In the genomic region with DNA sequence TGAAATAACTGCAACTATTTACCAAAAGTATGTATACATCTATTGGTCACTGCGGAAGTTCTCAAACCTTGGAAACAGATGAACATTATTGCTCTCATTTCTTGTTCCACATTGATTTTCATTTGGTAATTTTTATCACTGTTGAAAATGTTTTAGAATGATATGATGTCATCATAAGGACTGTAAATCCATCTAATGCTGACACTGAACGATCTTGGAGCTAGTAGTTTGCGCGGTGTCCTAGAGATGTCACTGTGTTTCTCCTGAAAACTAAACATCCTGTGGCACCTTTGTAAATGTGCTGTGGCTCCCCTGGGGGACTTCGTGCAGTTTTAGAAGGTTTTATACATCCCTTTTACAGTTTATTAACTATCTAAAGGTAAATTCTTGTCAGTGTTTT, we compare ENCODE assay signal across 24 cellular contexts.
"Had no signal": no experiment of that assay in that cellular context is flagged by ENCODE, and none has a peak within 500 bp of the region (broad histone marks: within the 10 kb centered on the region; RNA-seq: fewer than 3 reads in every experiment).

No MANE protein-coding gene starts in this region.

- H3K27me3 Mint-ChIP-seq: brain; central memory CD8-positive, alpha-beta T cell had no signal

- H3K36me3 ChIP-seq: MG63 had no signal

- ATAC-seq: activated CD8-positive, alpha-beta memory T cell treated with anti-CD3 and anti-CD28 coated beads, Interleukin-2, amount 10 ng/mL, durations not matched to agents 7 days and 5 days; activated T-helper 17 cell treated with anti-CD3 and anti-CD28 coated beads, Interleukin-2, amount 50 U/mL, for 72 hours; WTC11 had no signal

- H3K4me3 ChIP-seq: MG63, PC-9 had no signal

- H3K27ac ChIP-seq: PC-9 had no signal

- DNase-seq: activated CD4-positive, alpha-beta T cell treated with anti-CD3 and anti-CD28 coated beads for 48 hours; activated CD4-positive, alpha-beta T cell treated with anti-CD3 and anti-CD28 coated beads, Interleukin-2, amount 50 U/mL, for 48 hours; activated CD4-positive, CD25-positive, alpha-beta regulatory T cell treated with anti-CD3 and anti-CD28 coated beads, Interleukin-2, amount 50 U/mL, for 72 hours; activated CD8-positive, alpha-beta memory T cell treated with anti-CD3 and anti-CD28 coated beads, Interleukin-2, amount 10 ng/mL, durations not matched to agents 7 days and 5 days; activated gamma-delta T cell; activated naive CD4-positive, alpha-beta T cell treated with anti-CD3 and anti-CD28 coated beads for 36 hours; activated T-cell treated with anti-CD3 and anti-CD28 coated beads, Interleukin-2, amount 50 U/mL, for 48 hours; amygdala; MG63; NCI-H1105; NCI-H1436; NCI-H1694 treated with DMSO at 0.1 percent for 48 hours; NCI-H2029 treated with DMSO at 0.1 percent for 48 hours; NCI-H446; NCI-H524; NCI-H774; PC-9; SHP77 treated with DMSO at 0.1 percent for 48 hours had no signal

- H3K9me3 Mint-ChIP-seq: activated naive CD4-positive, alpha-beta T cell treated with anti-CD3 and anti-CD28 coated beads for 36 hours; activated T-helper 17 cell treated with anti-CD3 and anti-CD28 coated beads, Interleukin-2, amount 50 U/mL, for 72 hours; central memory CD8-positive, alpha-beta T cell; T-helper 1 cell treated with Interleukin-12 subunit alpha and Interleukin-12 subunit beta and Interleukin-4 antibody, amounts not matched to agents 30 μg/mL and 1 μg/mL, for 36 hours had no signal

- H2AFZ ChIP-seq: PC-9 had no signal

- H3K4me3 Mint-ChIP-seq: activated CD8-positive, alpha-beta memory T cell treated with anti-CD3 and anti-CD28 coated beads, Interleukin-2, amount 10 ng/mL, durations not matched to agents 7 days and 5 days; activated naive CD4-positive, alpha-beta T cell treated with anti-CD3 and anti-CD28 coated beads for 36 hours; activated naive CD8-positive, alpha-beta T cell; activated T-helper 17 cell treated with anti-CD3 and anti-CD28 coated beads, Interleukin-2, amount 50 U/mL, for 72 hours; brain; central memory CD8-positive, alpha-beta T cell; T-helper 1 cell treated with Interleukin-12 subunit alpha and Interleukin-12 subunit beta and Interleukin-4 antibody, amounts not matched to agents 30 μg/mL and 1 μg/mL, for 36 hours; WTC11 had no signal

- H3K4me2 ChIP-seq: PC-9 had no signal

- H3K36me3 Mint-ChIP-seq: activated CD8-positive, alpha-beta memory T cell treated with anti-CD3 and anti-CD28 coated beads, Interleukin-2, amount 10 ng/mL, durations not matched to agents 7 days and 5 days; activated naive CD8-positive, alpha-beta T cell; brain had no signal

- H3K4me1 Mint-ChIP-seq: activated CD8-positive, alpha-beta memory T cell treated with anti-CD3 and anti-CD28 coated beads, Interleukin-2, amount 10 ng/mL, durations not matched to agents 7 days and 5 days; activated T-helper 17 cell treated with anti-CD3 and anti-CD28 coated beads, Interleukin-2, amount 50 U/mL, for 72 hours; central memory CD8-positive, alpha-beta T cell; WTC11 had no signal

- H3K27ac Mint-ChIP-seq: activated CD8-positive, alpha-beta memory T cell treated with anti-CD3 and anti-CD28 coated beads, Interleukin-2, amount 10 ng/mL, durations not matched to agents 7 days and 5 days; activated naive CD4-positive, alpha-beta T cell treated with anti-CD3 and anti-CD28 coated beads for 36 hours; activated naive CD8-positive, alpha-beta T cell; activated T-helper 17 cell treated with anti-CD3 and anti-CD28 coated beads, Interleukin-2, amount 50 U/mL, for 72 hours; brain; T-helper 1 cell treated with Interleukin-12 subunit alpha and Interleukin-12 subunit beta and Interleukin-4 antibody, amounts not matched to agents 30 μg/mL and 1 μg/mL, for 36 hours; WTC11 had no signal

- H3K27me3 ChIP-seq: MG63 had no signal

- H3K9me3 ChIP-seq: MG63 had no signal
